ENCODE assay signal across 1 cellular context in the genomic region with DNA sequence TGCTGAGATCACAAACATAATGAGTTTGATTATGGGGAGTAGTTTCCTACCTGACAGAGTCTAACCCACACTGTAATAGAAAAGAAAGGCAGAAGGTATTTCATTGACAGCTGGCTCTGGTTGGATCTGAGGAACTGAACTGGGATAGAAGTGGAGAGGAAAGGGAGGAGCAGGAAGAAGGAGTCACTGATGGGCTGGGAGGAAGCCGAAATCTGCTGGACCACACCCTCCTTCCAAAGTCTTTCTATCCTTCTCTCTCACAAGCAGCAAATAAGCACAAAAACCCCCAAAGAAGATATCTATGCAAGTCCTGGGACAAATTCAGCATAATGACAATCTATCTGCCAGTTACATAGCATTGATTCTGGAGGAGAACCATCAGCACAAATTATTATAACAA.
TF ChIP-seq lines count a peak whose summit lies in the region.

No MANE protein-coding gene starts in this region.

TF ChIP-seq in endothelial cell of umbilical vein, 7 proteins besides CTCF, POLR2A, EP300 and RAD21:
- TF ChIP-seq, protein P1, sequence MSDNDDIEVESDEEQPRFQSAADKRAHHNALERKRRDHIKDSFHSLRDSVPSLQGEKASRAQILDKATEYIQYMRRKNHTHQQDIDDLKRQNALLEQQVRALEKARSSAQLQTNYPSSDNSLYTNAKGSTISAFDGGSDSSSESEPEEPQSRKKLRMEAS (IDR thresholded peaks at IDR 0.05; ENCODE audit: insufficient read depth, insufficient read length): no peak
- TF ChIP-seq JUN (IDR thresholded peaks at IDR 0.05; ENCODE audit: borderline replicate concordance, insufficient read depth, insufficient read length, low read depth) (no peak), POLR2AphosphoS5 (IDR thresholded peaks at IDR 0.05; ENCODE audit: insufficient read depth, low read depth, low read length) (no peak), GATA2 (IDR thresholded peaks at IDR 0.05; ENCODE audit: insufficient read depth, insufficient read length, low read depth, low read length) (peak; percentile 8), MYC (IDR thresholded peaks at IDR 0.05; ENCODE audit: low read depth, low read length) (no peak)
